In genomic region chr2:213627835-213628234, GRCh38 we compare ENCODE assay signal across 17 cellular contexts.
A peak's percentile ranks its signal among the peaks of the same experiment; 100 is the strongest.
DNase-seq lines count a peak whose midpoint lies in the region; ATAC-seq and TF ChIP-seq lines count a peak whose summit lies in the region.
"Had no signal": no experiment of that assay in that cellular context is flagged by ENCODE, and none has a peak within 500 bp of the region (broad histone marks: within the 10 kb centered on the region; RNA-seq: fewer than 3 reads in every experiment).

No MANE protein-coding gene starts in this region.

- CTCF ChIA-PET in GM10248 (lab: Yijun Ruan, JAX): interaction anchor here (0.9 to 1.9 kb wide), 2 partner anchors 8 to 12 kb away, joined by 3 to 5 read pairs; no protein-coding TSS in a partner anchor

- ATAC-seq in GM19035 (IDR thresholded peaks at IDR 0.05; ENCODE audit: unreplicated experiment) (peak; percentile 30), HG02623 (IDR thresholded peaks at IDR 0.05; ENCODE audit: unreplicated experiment) (peak; percentile 35), HG03378 (IDR thresholded peaks at IDR 0.05; ENCODE audit: unreplicated experiment) (peak; percentile 36)
- ATAC-seq: activated CD8-positive, alpha-beta T cell treated with anti-CD3 and anti-CD28 coated beads for 36 hours; effector memory CD8-positive, alpha-beta T cell; Right ventricle myocardium inferior had no signal

- TF ChIP-seq CTCF in GM10248 (IDR thresholded peaks at IDR 0.05; ENCODE audit: control extremely low read depth, extremely low read depth, low read depth, missing control alignments): no peak
- no peak for TF ChIP-seq CTCF in foreskin fibroblast (IDR thresholded peaks at IDR 0.05; ENCODE audit: low read depth, low read length)

- H3K4me3 ChIP-seq in foreskin fibroblast (ENCODE audit: low read depth in 1 of 2, low read length in 2 of 2): no peak overlapping the region
- H3K4me3 ChIP-seq: prostate gland had no signal

- DNase-seq in GM10248 (ENCODE audit: extremely low spot score) (peak; percentile 12), foreskin fibroblast (no peak), DMS53 (lab: John Stamatoyannopoulos, UW) (no peak), amniotic stem cell (lab: John Stamatoyannopoulos, UW) (no peak)
- no peak for DNase-seq in stimulated activated CD4-positive, alpha-beta T cell treated with anti-CD3 and anti-CD28 coated beads, Interleukin-15, amount 100 ng/mL, for 24 hours
- DNase-seq: activated CD8-positive, alpha-beta T cell treated with anti-CD3 and anti-CD28 coated beads for 36 hours; central memory CD4-positive, alpha-beta T cell; DMS153; effector memory CD8-positive, alpha-beta T cell; NCI-H146; stimulated activated naive CD4-positive, alpha-beta T cell; trophoblast cell had no signal

- POLR2A ChIA-PET in GM10248 (lab: Yijun Ruan, JAX): no interaction called here
